Comparison of ENCODE assay signal across 14 cellular contexts in the genomic region with DNA sequence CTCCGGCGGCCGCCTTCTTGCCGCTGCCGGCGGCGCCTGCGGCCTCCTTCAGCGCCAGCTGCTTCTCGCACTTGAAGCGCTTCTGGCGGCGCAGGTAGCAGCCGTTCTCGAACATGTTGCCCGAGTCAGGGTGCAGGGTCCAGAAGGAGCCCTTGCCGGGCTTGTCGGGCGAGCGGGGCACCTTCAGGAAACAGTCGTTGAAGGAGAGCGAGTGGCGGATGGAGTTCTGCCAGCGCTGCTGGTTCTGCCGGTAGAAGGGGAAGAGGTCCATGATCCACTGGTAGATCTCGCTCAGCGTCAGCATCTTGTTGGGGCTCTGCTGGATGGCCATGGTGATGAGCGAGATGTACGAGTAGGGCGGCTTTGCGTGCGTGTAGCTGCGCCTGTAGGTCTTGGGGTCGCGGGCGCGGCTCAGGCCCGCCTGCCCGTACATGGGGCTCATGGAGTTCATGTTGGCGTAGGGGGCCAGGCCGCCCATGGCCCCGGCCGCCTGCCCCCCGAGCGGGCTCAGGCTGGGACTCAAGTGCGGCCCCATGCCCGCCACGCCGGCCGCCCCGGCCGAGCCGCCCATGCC. TPM values are rescaled to one million over a fixed set of nuclear protein-coding genes. Genes with fewer than 3 reads are reported as not detected.
DNase-seq lines count a peak whose midpoint lies in the region; ATAC-seq and TF ChIP-seq lines count a peak whose summit lies in the region.
"Had no signal": no experiment of that assay in that cellular context is flagged by ENCODE, and none has a peak within 500 bp of the region (broad histone marks: within the 10 kb centered on the region; RNA-seq: fewer than 3 reads in every experiment).

No MANE protein-coding gene starts in this region.

- intact Hi-C loops in Panc1 (cut with micrococcal nuclease; ENCODE audit: unreplicated experiment), result loop anchor here (10.0 kb wide), 1 partner anchor 128 kb away; no protein-coding TSS in a partner anchor

- BruUV-seq in Panc1 (replicated peaks; lab: Mats Ljungman, UMichigan), result no TSS peak

- DNase-seq in NCI-H146 treated with DMSO at 0.1 percent for 48 hours (lab: John Stamatoyannopoulos, UW; ENCODE audit: unreplicated experiment) (peak; percentile 35), NCI-H146 (lab: John Stamatoyannopoulos, UW) (no peak), Panc1 (ENCODE audit: low read depth, low spot score) (no peak), left kidney (ENCODE audit: low read depth, low spot score) (peak; percentile 45), retina (peak; percentile 73), GM10248 (ENCODE audit: extremely low spot score) (no peak), HuH-7.5 (ENCODE audit: low spot score) (no peak), SW 1271 (lab: John Stamatoyannopoulos, UW) (no peak)
- DNase-seq: immature natural killer cell; naive thymus-derived CD4-positive, alpha-beta T cell; SHP77 treated with DMSO at 0.1 percent for 48 hours had no signal

- H3K4me3 ChIP-seq in Panc1 (ENCODE audit: low read depth in 2 of 2, low read length in 2 of 2), result peak overlapping the region; percentile 73 to 92
- H3K4me3 ChIP-seq: skin epidermis had no signal

- CTCF ChIA-PET in Panc1 (lab: Charles Lee), result no interaction called here
- CTCF ChIA-PET in GM10248 (lab: Yijun Ruan, JAX), result no interaction called here

- no peak for ATAC-seq in Panc1
- ATAC-seq: naive thymus-derived CD4-positive, alpha-beta T cell had no signal

- TF ChIP-seq CTCF in Panc1 (IDR thresholded peaks at IDR 0.05), result peak; percentile 19
- no peak for TF ChIP-seq CTCF in GM10248 (IDR thresholded peaks at IDR 0.05; ENCODE audit: control extremely low read depth, extremely low read depth, low read depth, missing control alignments)

- in situ Hi-C loops in Panc1 (cut with HindIII; ENCODE audit: low pct_unique_long_range_greater_than_20kb, low sequenced_read_pairs), result no loop called here

- peak overlapping the region; percentile 89 for H3K27ac ChIP-seq in Panc1 (ENCODE audit: low read length)
- H3K27ac ChIP-seq: skin epidermis had no signal

- H3K36me3 ChIP-seq in Panc1 (ENCODE audit: control insufficient read depth, insufficient read depth, low read length), result peaks cover 6% of the 10 kb centered on the region
- H3K36me3 ChIP-seq: thyroid gland had no signal

- no peaks in the 10 kb centered on the region for H3K9me3 ChIP-seq in Panc1 (ENCODE audit: control insufficient read depth, insufficient read depth, low read depth, low read length)
- H3K9me3 ChIP-seq: thyroid gland had no signal

- peaks cover 25% of the 10 kb centered on the region for H3K4me1 ChIP-seq in Panc1 (ENCODE audit: control insufficient read depth, insufficient read depth, low read length)

- POLR2A ChIA-PET in Panc1 (lab: Charles Lee), result no interaction called here
- POLR2A ChIA-PET in GM10248 (lab: Yijun Ruan, JAX), result no interaction called here

- no peaks in the 10 kb centered on the region; the same call in 1 of the 2 replicates for H3K27me3 ChIP-seq in Panc1 (ENCODE audit: control insufficient read depth, insufficient read depth, low read length)

RNA-seq across cellular contexts. Expression of a gene that starts 1.9 kb away (rescaled TPM):
- total RNA-seq in Panc1 (2021; ENCODE audit: unreplicated experiment), result 28.0 TPM
- polyA plus RNA-seq in Panc1 (2012; ENCODE audit: insufficient read length), result 41.1 TPM
- total RNA-seq: naive thymus-derived CD4-positive, alpha-beta T cell; NCI-H460 had no signal
- polyA plus RNA-seq: immature natural killer cell; naive thymus-derived CD4-positive, alpha-beta T cell had no signal

Comparison
In these comparisons a context has a peak if more than half of its experiments do, and no peak if none do; other contexts are left out.
1. DNase-seq: peak in NCI-H146 treated with DMSO at 0.1 percent for 48 hours (single experiment), left kidney (single experiment) and retina (single experiment); none in NCI-H146 (single experiment), Panc1 (single experiment), GM10248 (single experiment), HuH-7.5 (single experiment) and SW 1271 (0 of 2).